1 cellular context compared by ENCODE assay signal in genomic region chr1:167555971-167556714, GRCh38.
TF ChIP-seq lines count a peak whose summit lies in the region.

No MANE protein-coding gene starts in this region.

TF ChIP-seq in IMR-90, 13 proteins besides CTCF, POLR2A, EP300 and RAD21:
- TF ChIP-seq SMC3 (IDR thresholded peaks at IDR 0.05; ENCODE audit: low read depth, low read length), result peak; percentile 45; the same call in 1 of the 2 replicates
- TF ChIP-seq CHD1 (IDR thresholded peaks at IDR 0.05; ENCODE audit: low read depth, low read length), result no peak
- peak; percentile 76 for TF ChIP-seq CEBPB (IDR thresholded peaks at IDR 0.05; ENCODE audit: low read depth, low read length)
- TF ChIP-seq FOS (IDR thresholded peaks at IDR 0.05; ENCODE audit: low read depth, low read length), result no peak
